Comparison of ENCODE assay signal across 8 cellular contexts in the genomic region with DNA sequence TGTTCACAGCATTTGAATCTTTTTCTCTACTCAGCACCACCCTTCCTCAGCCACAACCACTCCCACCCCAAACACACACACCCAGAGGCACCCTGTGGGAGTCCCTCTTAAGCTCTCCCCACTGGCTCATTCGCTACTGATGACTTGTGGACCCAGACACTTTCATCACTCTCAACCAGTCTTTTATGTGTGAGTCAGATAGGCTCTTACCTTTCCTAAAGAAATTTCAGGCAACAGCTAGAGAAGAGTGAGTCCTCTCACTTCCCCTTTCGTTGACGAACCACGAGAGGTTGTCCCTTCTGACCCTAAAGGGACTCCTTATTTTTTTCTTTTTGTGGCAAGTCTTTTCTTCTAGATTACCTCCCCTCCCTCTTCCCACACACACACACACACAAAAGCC. TPM values are rescaled to one million over a fixed set of nuclear protein-coding genes. Genes with fewer than 3 reads are reported as not detected.
DNase-seq lines count a peak whose midpoint lies in the region; ATAC-seq and TF ChIP-seq lines count a peak whose summit lies in the region.

No MANE protein-coding gene starts in this region.

- no peaks in the 10 kb centered on the region for H3K9me3 Mint-ChIP-seq in CD4-positive, alpha-beta T cell

- peak overlapping the region; percentile 72 for H4K8ac ChIP-seq in mesenchymal stem cell (ENCODE audit: low read length)

- H2AK5ac ChIP-seq in mesenchymal stem cell (ENCODE audit: low read length, severe bottlenecking) = peak overlapping the region; percentile 55

- H3K4me3 Mint-ChIP-seq in CD4-positive, alpha-beta T cell = peak overlapping the region; percentile 22

- H2BK15ac ChIP-seq in mesenchymal stem cell (ENCODE audit: low read depth, poor library complexity, severe bottlenecking) = peak overlapping the region; percentile 57

- CTCF ChIA-PET in CD4-positive, alpha-beta T cell (lab: Charles Lee) = interaction anchor here (1.0 to 2.3 kb wide), 10 partner anchors 52 to 468 kb away, joined by 3 to 22 read pairs (median 6); a partner anchor contains a TSS

- H2BK5ac ChIP-seq in mesenchymal stem cell (ENCODE audit: low read depth, low read length, poor library complexity, severe bottlenecking) = peak overlapping the region; percentile 53

- WGBS in mesenchymal stem cell = 98% methylated on average over 4 of the region's 4 CpGs
- 39 to 55% methylated on average over 4 of the region's 4 CpGs for WGBS in upper lobe of left lung, 2 donors

- peak overlapping the region; percentile 67 for H2BK120ac ChIP-seq in mesenchymal stem cell (ENCODE audit: low read depth, low read length)

- no peak overlapping the region for H3K9ac ChIP-seq in mesenchymal stem cell (ENCODE audit: low read length)

- peaks cover 21% of the 10 kb centered on the region for H3K79me1 ChIP-seq in mesenchymal stem cell (replicated peaks; ENCODE audit: low read length, poor library complexity, severe bottlenecking)

- DNase-seq in CD4-positive, alpha-beta T cell = peak in 9 of 10 experiments; percentile 3 to 57 (median 26)
- DNase-seq in activated T-cell treated with anti-CD3 and anti-CD28 coated beads for 24 hours (ENCODE audit: low read depth) (peak; percentile 33), mesenchymal stem cell (no peak), upper lobe of left lung (no peak), uterus (no peak), NCI-H1092 treated with DMSO at 0.1 percent for 48 hours (lab: John Stamatoyannopoulos, UW) (no peak)

- peak; percentile 90 for ATAC-seq in CD4-positive, alpha-beta T cell (ENCODE audit: poor library complexity)
- ATAC-seq in GM21360 (IDR thresholded peaks at IDR 0.05; ENCODE audit: unreplicated experiment) (peak; percentile 99), HG03571 (IDR thresholded peaks at IDR 0.05; ENCODE audit: unreplicated experiment) (peak; percentile 96), upper lobe of left lung (ENCODE audit: low FRiP score in 2 of 2) (peak; percentile 21 to 58)

- peak overlapping the region; percentile 58 for H3K27ac Mint-ChIP-seq in CD4-positive, alpha-beta T cell

- intact Hi-C loops in CD4-positive, alpha-beta T cell (cut with DNase I, micrococcal nuclease) = loop anchor here (2.0 to 5.0 kb wide), 4 partner anchors 29 to 469 kb away; a partner anchor contains a TSS
- intact Hi-C loops in uterus (cut with DNase I; ENCODE audit: low total_unique reads) = no loop called here

- no peak for TF ChIP-seq CTCF in CD4-positive, alpha-beta T cell (IDR thresholded peaks at IDR 0.05)
- TF ChIP-seq CTCF in upper lobe of left lung (IDR thresholded peaks at IDR 0.05) (no peak), uterus (IDR thresholded peaks at IDR 0.05) (no peak)

- no peak overlapping the region for H4K91ac ChIP-seq in mesenchymal stem cell (ENCODE audit: low read length)

- no peak for TF ChIP-seq EP300 in upper lobe of left lung (IDR thresholded peaks at IDR 0.05)

- no peak for TF ChIP-seq POLR2A in upper lobe of left lung (IDR thresholded peaks at IDR 0.05)
- no peak for TF ChIP-seq POLR2A in uterus (IDR thresholded peaks at IDR 0.05)

- H3K36me3 Mint-ChIP-seq in CD4-positive, alpha-beta T cell (ENCODE audit: low read depth) = no peaks in the 10 kb centered on the region

- POLR2A ChIA-PET in CD4-positive, alpha-beta T cell (lab: Charles Lee) = interaction anchor here (0.7 to 2.5 kb wide), 7 partner anchors 27 to 203 kb away, joined by 3 to 39 read pairs (median 5); a partner anchor contains a TSS

- no peak overlapping the region for H3K14ac ChIP-seq in mesenchymal stem cell (ENCODE audit: low read length in 2 of 2)

- H3K27ac ChIP-seq in CD4-positive, alpha-beta T cell (ENCODE audit: low read depth, low read length) = no peak overlapping the region
- peak overlapping the region; percentile 44 for H3K27ac ChIP-seq in mesenchymal stem cell (ENCODE audit: low read length, poor library complexity, severe bottlenecking)
- H3K27ac ChIP-seq in upper lobe of left lung = peak overlapping the region; percentile 50 to 88 (median 66)
- H3K27ac ChIP-seq in uterus = peak overlapping the region in 1 of 2 donors; percentile 34

- H3K9me3 ChIP-seq in CD4-positive, alpha-beta T cell (ENCODE audit: control insufficient read depth, low read length) = no peaks in the 10 kb centered on the region
- H3K9me3 ChIP-seq in mesenchymal stem cell (ENCODE audit: control insufficient read depth, low read length) (no peaks in the 10 kb centered on the region), upper lobe of left lung (no peaks in the 10 kb centered on the region), uterus (no peaks in the 10 kb centered on the region)

- no peaks in the 10 kb centered on the region for H3K27me3 Mint-ChIP-seq in CD4-positive, alpha-beta T cell

- H2BK12ac ChIP-seq in mesenchymal stem cell (ENCODE audit: low read length in 2 of 2) = peak overlapping the region in 1 of 2 experiments; percentile 72

- H3K36me3 ChIP-seq in mesenchymal stem cell (ENCODE audit: control insufficient read depth in 1 of 2, insufficient read depth in 2 of 2, low read depth in 1 of 2, low read length in 2 of 2) (no peaks in the 10 kb centered on the region), upper lobe of left lung (no peaks in the 10 kb centered on the region), uterus (no peaks in the 10 kb centered on the region)

- no peak overlapping the region for H3K4me2 ChIP-seq in mesenchymal stem cell (ENCODE audit: low read length, poor library complexity, severe bottlenecking)

- no peak overlapping the region for H2AFZ ChIP-seq in mesenchymal stem cell (ENCODE audit: low read depth, low read length)

- no peak overlapping the region for H3K4ac ChIP-seq in mesenchymal stem cell (ENCODE audit: low read depth in 1 of 2, low read length in 2 of 2)

- H3K4me1 Mint-ChIP-seq in CD4-positive, alpha-beta T cell (ENCODE audit: low read depth) = peaks cover 45% of the 10 kb centered on the region

- H3K18ac ChIP-seq in mesenchymal stem cell (ENCODE audit: low read depth in 1 of 2, low read length in 2 of 2) = no peak overlapping the region

- H3K4me3 ChIP-seq in mesenchymal stem cell (ENCODE audit: insufficient read depth in 1 of 2, low read depth in 1 of 2, low read length in 2 of 2) (no peak overlapping the region), upper lobe of left lung (no peak overlapping the region), uterus (no peak overlapping the region)

- H3K4me1 ChIP-seq in mesenchymal stem cell (ENCODE audit: control insufficient read depth, insufficient read depth, low read depth, low read length) = peaks cover 12% of the 10 kb centered on the region
- peaks cover 45 to 77% (median 64%) of the 10 kb centered on the region in 4 donors for H3K4me1 ChIP-seq in upper lobe of left lung
- no peaks in the 10 kb centered on the region for H3K4me1 ChIP-seq in uterus

- no peak overlapping the region for H3K23ac ChIP-seq in mesenchymal stem cell (ENCODE audit: low read length in 2 of 2)

- no peaks in the 10 kb centered on the region for H3K27me3 ChIP-seq in CD4-positive, alpha-beta T cell (ENCODE audit: control insufficient read depth, insufficient read depth, low read length)
- H3K27me3 ChIP-seq in mesenchymal stem cell (ENCODE audit: control insufficient read depth in 1 of 2, insufficient read depth in 1 of 2, low read length in 2 of 2) (no peaks in the 10 kb centered on the region), upper lobe of left lung (no peaks in the 10 kb centered on the region), uterus (no peaks in the 10 kb centered on the region)

RNA-seq across cellular contexts. Expression of a gene that starts 58.1 kb away (rescaled TPM):
- total RNA-seq in CD4-positive, alpha-beta T cell = 1 to 10 TPM; 2.4 to 2.9 TPM
- 6.4 TPM for polyA plus RNA-seq in mesenchymal stem cell (2013, experiment 1 of 2)
- polyA plus RNA-seq in mesenchymal stem cell (2013, experiment 2 of 2) = 6.3 TPM
- total RNA-seq in upper lobe of left lung = 10 to 100 TPM; 47.1 to 91.0 (median 66.2) TPM
- total RNA-seq in uterus = 10 to 100 TPM; 17.6 to 53.2 (median 29.4) TPM

Comparison
In these comparisons a context has a peak if more than half of its experiments do, and no peak if none do; other contexts are left out.
1. ATAC-seq: peak in every context shown above with its lines; median percentile 99 in GM21360; 96 in HG03571; 90 in CD4-positive, alpha-beta T cell; 40 in upper lobe of left lung.
2. DNase-seq: peak in CD4-positive, alpha-beta T cell (9 of 10) and activated T-cell treated with anti-CD3 and anti-CD28 coated beads for 24 hours (single experiment); none in mesenchymal stem cell (single experiment), upper lobe of left lung (0 of 2), uterus (0 of 2) and NCI-H1092 treated with DMSO at 0.1 percent for 48 hours (single experiment).
3. RNA of a gene that starts 58.1 kb away (total RNA-seq): 47.1 to 91.0 TPM in upper lobe of left lung and 17.6 to 53.2 TPM in uterus; 2.4 to 2.9 TPM in CD4-positive, alpha-beta T cell; every median in the first group is over 4 times any median in the second.